In genomic region chr20:62044671-62045070, GRCh38 we compare ENCODE assay signal across 19 cellular contexts.
"Had no signal": no experiment of that assay in that cellular context is flagged by ENCODE, and none has a peak within 500 bp of the region (broad histone marks: within the 10 kb centered on the region; RNA-seq: fewer than 3 reads in every experiment).

No MANE protein-coding gene starts in this region.

- H3K9me3 Mint-ChIP-seq: activated CD4-positive, alpha-beta memory T cell treated with anti-CD3 and anti-CD28 coated beads for 36 hours had no signal

- H3K9me3 ChIP-seq: left lung, pancreas, tibial nerve, vagina had no signal

- H3K4me1 Mint-ChIP-seq: activated CD8-positive, alpha-beta memory T cell treated with anti-CD3 and anti-CD28 coated beads, Interleukin-2, amount 10 ng/mL, durations not matched to agents 7 days and 5 days had no signal

- H3K4me2 ChIP-seq: hepatocyte, neural progenitor cell had no signal

- H3K36me3 ChIP-seq: cardiac muscle cell, left lung, neural progenitor cell, pancreas, vagina had no signal

- H3K4me3 ChIP-seq: cardiac muscle cell, dorsolateral prefrontal cortex, hepatocyte, left lung, neural progenitor cell, pancreas, tibial nerve, vagina had no signal

- H3K27me3 Mint-ChIP-seq: activated CD4-positive, alpha-beta memory T cell treated with anti-CD3 and anti-CD28 coated beads for 36 hours; activated CD4-positive, alpha-beta T cell treated with anti-CD3 and anti-CD28 coated beads for 36 hours; activated CD8-positive, alpha-beta memory T cell treated with anti-CD3 and anti-CD28 coated beads, Interleukin-2, amount 10 ng/mL, durations not matched to agents 7 days and 5 days had no signal

- ATAC-seq: activated CD4-positive, alpha-beta T cell treated with anti-CD3 and anti-CD28 coated beads for 36 hours; activated CD8-positive, alpha-beta memory T cell treated with anti-CD3 and anti-CD28 coated beads, Interleukin-2, amount 10 ng/mL, durations not matched to agents 7 days and 5 days; left lung; pancreas had no signal

- H3K36me3 Mint-ChIP-seq: activated CD4-positive, alpha-beta memory T cell treated with anti-CD3 and anti-CD28 coated beads for 36 hours had no signal

- H3K27me3 ChIP-seq: cardiac muscle cell, dorsolateral prefrontal cortex, hepatocyte, left lung, neural progenitor cell, pancreas, tibial nerve, vagina had no signal

- H3K27ac ChIP-seq: cardiac muscle cell, dorsolateral prefrontal cortex, hepatocyte, left lung, neural progenitor cell, pancreas, tibial nerve, vagina had no signal

- H2AFZ ChIP-seq: hepatocyte, neural progenitor cell had no signal

- DNase-seq: activated CD4-positive, alpha-beta memory T cell treated with anti-CD3 and anti-CD28 coated beads for 36 hours; activated CD4-positive, alpha-beta T cell treated with anti-CD3 and anti-CD28 coated beads for 36 hours; activated CD8-positive, alpha-beta memory T cell treated with anti-CD3 and anti-CD28 coated beads, Interleukin-2, amount 10 ng/mL, durations not matched to agents 7 days and 5 days; activated effector memory CD4-positive, alpha-beta T cell treated with Interleukin-2 at 50 U/mL for 16 hours; activated naive CD4-positive, alpha-beta T cell treated with anti-CD3 and anti-CD28 coated beads, Interleukin-2, amount 50 U/mL, for 16 hours; activated T-cell treated with anti-CD3 and anti-CD28 coated beads, Interleukin-2, amount 50 U/mL, for 1 hour; midbrain; pancreas; stimulated activated CD4-positive, alpha-beta T cell treated with anti-CD3 and anti-CD28 coated beads, Interleukin-4, amount 100 ng/mL, for 1 hour; stimulated activated naive CD4-positive, alpha-beta T cell treated with Interleukin-2 at 50 U/mL for 16 hours; substantia nigra; T-helper 9 cell had no signal

- H3K27ac Mint-ChIP-seq: activated CD4-positive, alpha-beta memory T cell treated with anti-CD3 and anti-CD28 coated beads for 36 hours; activated CD4-positive, alpha-beta T cell treated with anti-CD3 and anti-CD28 coated beads for 36 hours; activated CD8-positive, alpha-beta memory T cell treated with anti-CD3 and anti-CD28 coated beads, Interleukin-2, amount 10 ng/mL, durations not matched to agents 7 days and 5 days; neural progenitor cell had no signal

- H3K4me3 Mint-ChIP-seq: activated CD4-positive, alpha-beta memory T cell treated with anti-CD3 and anti-CD28 coated beads for 36 hours; activated CD4-positive, alpha-beta T cell treated with anti-CD3 and anti-CD28 coated beads for 36 hours; activated CD8-positive, alpha-beta memory T cell treated with anti-CD3 and anti-CD28 coated beads, Interleukin-2, amount 10 ng/mL, durations not matched to agents 7 days and 5 days; neural progenitor cell had no signal
